10 cellular contexts compared by ENCODE assay signal in genomic region chr17:38463451-38463858, GRCh38. TPM values are rescaled to one million over a fixed set of nuclear protein-coding genes. Genes with fewer than 3 reads are reported as not detected.
DNase-seq lines count a peak whose midpoint lies in the region; ATAC-seq and TF ChIP-seq lines count a peak whose summit lies in the region.
"Had no signal": no experiment of that assay in that cellular context is flagged by ENCODE, and none has a peak within 500 bp of the region (broad histone marks: within the 10 kb centered on the region; RNA-seq: fewer than 3 reads in every experiment).

No MANE protein-coding gene starts in this region.

- POLR2A ChIA-PET in WTC11 (lab: Charles Lee) = no interaction called here

- H3K4me1 Mint-ChIP-seq in WTC11 = peaks cover 17% of the 10 kb centered on the region
- H3K4me1 Mint-ChIP-seq in stimulated activated effector memory CD8-positive, alpha-beta T cell treated with anti-CD3 and anti-CD28 coated beads, Interleukin-12 subunit alpha, Interleukin-12 subunit beta, amount 100 ng/mL, for 72 hours = no peaks in the 10 kb centered on the region

- no peak for DNase-seq in WTC11 (ENCODE audit: low spot score)
- peak in 1 of 5 donors; percentile 53 for DNase-seq in ovary
- DNase-seq in upper lobe of right lung = no peak
- no peak for DNase-seq in KBM-7
- DNase-seq in mucosa of descending colon = no peak
- DNase-seq in stimulated activated effector memory CD8-positive, alpha-beta T cell treated with anti-CD3 and anti-CD28 coated beads, Interleukin-12 subunit alpha, Interleukin-12 subunit beta, amount 100 ng/mL, for 72 hours (ENCODE audit: low spot score in 2 of 2) = no peak
- DNase-seq: activated CD4-positive, alpha-beta T cell treated with anti-CD3 and anti-CD28 coated beads for 4 hours; Calu3 had no signal

- peaks cover 40% of the 10 kb centered on the region for H3K36me3 Mint-ChIP-seq in WTC11
- no peaks in the 10 kb centered on the region for H3K36me3 Mint-ChIP-seq in stimulated activated effector memory CD8-positive, alpha-beta T cell treated with anti-CD3 and anti-CD28 coated beads, Interleukin-12 subunit alpha, Interleukin-12 subunit beta, amount 100 ng/mL, for 72 hours

- CTCF ChIA-PET in WTC11 (lab: Charles Lee) = interaction anchor here (0.8 to 1.1 kb wide), 2 partner anchors 11 to 20 kb away, joined by 3 to 4 read pairs; no protein-coding TSS in a partner anchor

- intact Hi-C loops in ovary (cut with DNase I) = no loop called here
- intact Hi-C loops in upper lobe of right lung (cut with DNase I) = no loop called here
- intact Hi-C loops in mucosa of descending colon (cut with DNase I, micrococcal nuclease) = no loop called here

- H3K9me3 ChIP-seq in gastroesophageal sphincter (no peaks in the 10 kb centered on the region), ovary (no peaks in the 10 kb centered on the region), upper lobe of right lung (no peaks in the 10 kb centered on the region), mucosa of descending colon (no peaks in the 10 kb centered on the region)

- peaks cover 0 to 74% of the 10 kb centered on the region in 2 donors for H3K36me3 ChIP-seq in gastroesophageal sphincter
- no peaks in the 10 kb centered on the region for H3K36me3 ChIP-seq in ovary
- H3K36me3 ChIP-seq in upper lobe of right lung = peaks cover 33% of the 10 kb centered on the region
- no peaks in the 10 kb centered on the region for H3K36me3 ChIP-seq in mucosa of descending colon (ENCODE audit: low read depth)

- H3K27ac ChIP-seq in gastroesophageal sphincter (peak overlapping the region; percentile 94 to 98 (median 96)), ovary (peak overlapping the region; percentile 85 to 91), upper lobe of right lung (peak overlapping the region; percentile 87)

- ATAC-seq in WTC11 (no peak), gastroesophageal sphincter (no peak), upper lobe of right lung (no peak), HG03139 (IDR thresholded peaks at IDR 0.05; ENCODE audit: unreplicated experiment) (no peak), mucosa of descending colon (no peak)
- ATAC-seq in stimulated activated effector memory CD8-positive, alpha-beta T cell treated with anti-CD3 and anti-CD28 coated beads, Interleukin-12 subunit alpha, Interleukin-12 subunit beta, amount 100 ng/mL, for 72 hours = no peak

- H3K4me3 Mint-ChIP-seq in WTC11 = no peak overlapping the region
- H3K4me3 Mint-ChIP-seq in stimulated activated effector memory CD8-positive, alpha-beta T cell treated with anti-CD3 and anti-CD28 coated beads, Interleukin-12 subunit alpha, Interleukin-12 subunit beta, amount 100 ng/mL, for 72 hours = no peak overlapping the region

- H3K27me3 ChIP-seq in gastroesophageal sphincter (no peaks in the 10 kb centered on the region), ovary (no peaks in the 10 kb centered on the region), upper lobe of right lung (no peaks in the 10 kb centered on the region)

- H3K4me3 ChIP-seq in gastroesophageal sphincter (no peak overlapping the region), ovary (no peak overlapping the region), upper lobe of right lung (no peak overlapping the region), mucosa of descending colon (no peak overlapping the region)

- H3K4me1 ChIP-seq in gastroesophageal sphincter (peaks cover 3 to 66% (median 39%) of the 10 kb centered on the region in 3 donors), ovary (ENCODE audit: insufficient read depth) (peaks cover 19% of the 10 kb centered on the region), upper lobe of right lung (peaks cover 25% of the 10 kb centered on the region), mucosa of descending colon (ENCODE audit: low read depth) (no peaks in the 10 kb centered on the region)

- no peak for TF ChIP-seq CTCF in WTC11 (IDR thresholded peaks at IDR 0.05)
- TF ChIP-seq CTCF in gastroesophageal sphincter (IDR thresholded peaks at IDR 0.05) = no peak
- no peak for TF ChIP-seq CTCF in ovary (IDR thresholded peaks at IDR 0.05)
- no peak for TF ChIP-seq CTCF in upper lobe of right lung (IDR thresholded peaks at IDR 0.05)
- TF ChIP-seq CTCF in mucosa of descending colon (IDR thresholded peaks at IDR 0.05) = no peak

- TF ChIP-seq EP300 in gastroesophageal sphincter (IDR thresholded peaks at IDR 0.05) = no peak
- no peak for TF ChIP-seq EP300 in ovary (IDR thresholded peaks at IDR 0.05)

- WGBS in gastroesophageal sphincter (ENCODE audit: low coverage in 1 of 2), 2 donors = 80% methylated on average over 1 of the region's 8 CpGs; no CpG with 5 or more reads in 1 of the 2 donors
- 19 to 46% (median 32%) methylated on average over 5 to 8 of the region's 8 CpGs for WGBS in ovary, 3 donors

- H3K27ac Mint-ChIP-seq in WTC11 = peak overlapping the region; percentile 70; the same call in 1 of the 2 replicates
- H3K27ac Mint-ChIP-seq in stimulated activated effector memory CD8-positive, alpha-beta T cell treated with anti-CD3 and anti-CD28 coated beads, Interleukin-12 subunit alpha, Interleukin-12 subunit beta, amount 100 ng/mL, for 72 hours = no peak overlapping the region

- H3K9me3 Mint-ChIP-seq in WTC11 = no peaks in the 10 kb centered on the region
- H3K9me3 Mint-ChIP-seq in stimulated activated effector memory CD8-positive, alpha-beta T cell treated with anti-CD3 and anti-CD28 coated beads, Interleukin-12 subunit alpha, Interleukin-12 subunit beta, amount 100 ng/mL, for 72 hours = no peaks in the 10 kb centered on the region

- no peaks in the 10 kb centered on the region for H3K27me3 Mint-ChIP-seq in WTC11 (ENCODE audit: low read depth)

- TF ChIP-seq POLR2A in gastroesophageal sphincter (IDR thresholded peaks at IDR 0.05) = no peak
- no peak for TF ChIP-seq POLR2A in ovary (IDR thresholded peaks at IDR 0.05)

- in situ Hi-C loops in KBM-7 (cut with MboI; ENCODE audit: low pct_unique_long_range_greater_than_20kb, low sequenced_read_pairs) = no loop called here

TF ChIP-seq in WTC11, 78 proteins besides CTCF, POLR2A, EP300 and RAD21 (continues in another document):
- no peak for TF ChIP-seq RELA (CRISPR knock-in tag; IDR thresholded peaks at IDR 0.05; ENCODE audit: borderline replicate concordance)
- TF ChIP-seq, protein P1, sequence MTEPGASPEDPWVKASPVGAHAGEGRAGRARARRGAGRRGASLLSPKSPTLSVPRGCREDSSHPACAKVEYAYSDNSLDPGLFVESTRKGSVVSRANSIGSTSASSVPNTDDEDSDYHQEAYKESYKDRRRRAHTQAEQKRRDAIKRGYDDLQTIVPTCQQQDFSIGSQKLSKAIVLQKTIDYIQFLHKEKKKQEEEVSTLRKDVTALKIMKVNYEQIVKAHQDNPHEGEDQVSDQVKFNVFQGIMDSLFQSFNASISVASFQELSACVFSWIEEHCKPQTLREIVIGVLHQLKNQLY (CRISPR knock-in tag; IDR thresholded peaks at IDR 0.05) = no peak
- TF ChIP-seq ERG (CRISPR knock-in tag; IDR thresholded peaks at IDR 0.05) = no peak
- TF ChIP-seq, protein P2, sequence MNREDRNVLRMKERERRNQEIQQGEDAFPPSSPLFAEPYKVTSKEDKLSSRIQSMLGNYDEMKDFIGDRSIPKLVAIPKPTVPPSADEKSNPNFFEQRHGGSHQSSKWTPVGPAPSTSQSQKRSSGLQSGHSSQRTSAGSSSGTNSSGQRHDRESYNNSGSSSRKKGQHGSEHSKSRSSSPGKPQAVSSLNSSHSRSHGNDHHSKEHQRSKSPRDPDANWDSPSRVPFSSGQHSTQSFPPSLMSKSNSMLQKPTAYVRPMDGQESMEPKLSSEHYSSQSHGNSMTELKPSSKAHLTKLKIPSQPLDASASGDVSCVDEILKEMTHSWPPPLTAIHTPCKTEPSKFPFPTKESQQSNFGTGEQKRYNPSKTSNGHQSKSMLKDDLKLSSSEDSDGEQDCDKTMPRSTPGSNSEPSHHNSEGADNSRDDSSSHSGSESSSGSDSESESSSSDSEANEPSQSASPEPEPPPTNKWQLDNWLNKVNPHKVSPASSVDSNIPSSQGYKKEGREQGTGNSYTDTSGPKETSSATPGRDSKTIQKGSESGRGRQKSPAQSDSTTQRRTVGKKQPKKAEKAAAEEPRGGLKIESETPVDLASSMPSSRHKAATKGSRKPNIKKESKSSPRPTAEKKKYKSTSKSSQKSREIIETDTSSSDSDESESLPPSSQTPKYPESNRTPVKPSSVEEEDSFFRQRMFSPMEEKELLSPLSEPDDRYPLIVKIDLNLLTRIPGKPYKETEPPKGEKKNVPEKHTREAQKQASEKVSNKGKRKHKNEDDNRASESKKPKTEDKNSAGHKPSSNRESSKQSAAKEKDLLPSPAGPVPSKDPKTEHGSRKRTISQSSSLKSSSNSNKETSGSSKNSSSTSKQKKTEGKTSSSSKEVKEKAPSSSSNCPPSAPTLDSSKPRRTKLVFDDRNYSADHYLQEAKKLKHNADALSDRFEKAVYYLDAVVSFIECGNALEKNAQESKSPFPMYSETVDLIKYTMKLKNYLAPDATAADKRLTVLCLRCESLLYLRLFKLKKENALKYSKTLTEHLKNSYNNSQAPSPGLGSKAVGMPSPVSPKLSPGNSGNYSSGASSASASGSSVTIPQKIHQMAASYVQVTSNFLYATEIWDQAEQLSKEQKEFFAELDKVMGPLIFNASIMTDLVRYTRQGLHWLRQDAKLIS (CRISPR knock-in tag; IDR thresholded peaks at IDR 0.05; ENCODE audit: borderline replicate concordance) = no peak
- TF ChIP-seq EMX1 (CRISPR knock-in tag; IDR thresholded peaks at IDR 0.05) = no peak
- no peak for TF ChIP-seq ZBTB21 (CRISPR knock-in tag; IDR thresholded peaks at IDR 0.05; ENCODE audit: borderline replicate concordance)
- TF ChIP-seq FOXJ3 (CRISPR knock-in tag; IDR thresholded peaks at IDR 0.05; ENCODE audit: borderline replicate concordance) = no peak
- no peak for TF ChIP-seq NFE2L1 (CRISPR knock-in tag; IDR thresholded peaks at IDR 0.05)
- no peak for TF ChIP-seq GABPB1 (CRISPR knock-in tag; IDR thresholded peaks at IDR 0.05)
- no peak for TF ChIP-seq ZNF219 (CRISPR knock-in tag; IDR thresholded peaks at IDR 0.05; ENCODE audit: borderline replicate concordance)
- no peak for TF ChIP-seq TCF7 (CRISPR knock-in tag; IDR thresholded peaks at IDR 0.05; ENCODE audit: low read depth)

RNA-seq across cellular contexts. Expression of gene ARHGAP23, which starts 35.2 kb away (rescaled TPM):
- total RNA-seq in WTC11 (2021) = 49.1 to 66.0 TPM (median 56.6 TPM) in 3 replicates
- total RNA-seq in gastroesophageal sphincter = 100 to 1,000 TPM in 1 of 4 donors, 10 to 100 TPM in 3; 45.3 to 132 (median 82.8) TPM
- total RNA-seq in ovary = 10 to 100 TPM; 13.7 to 76.4 (median 48.9) TPM
- 10 to 100 TPM; 23.5 to 25.8 TPM for polyA plus RNA-seq in ovary
- total RNA-seq in upper lobe of right lung = 85.1 TPM
- total RNA-seq in mucosa of descending colon = 10 to 100 TPM in 2 of 3 donors, 1 to 10 TPM in 1; 6.1 to 44.6 (median 12.6) TPM
